15 cellular contexts compared by ENCODE assay signal in the genomic region with DNA sequence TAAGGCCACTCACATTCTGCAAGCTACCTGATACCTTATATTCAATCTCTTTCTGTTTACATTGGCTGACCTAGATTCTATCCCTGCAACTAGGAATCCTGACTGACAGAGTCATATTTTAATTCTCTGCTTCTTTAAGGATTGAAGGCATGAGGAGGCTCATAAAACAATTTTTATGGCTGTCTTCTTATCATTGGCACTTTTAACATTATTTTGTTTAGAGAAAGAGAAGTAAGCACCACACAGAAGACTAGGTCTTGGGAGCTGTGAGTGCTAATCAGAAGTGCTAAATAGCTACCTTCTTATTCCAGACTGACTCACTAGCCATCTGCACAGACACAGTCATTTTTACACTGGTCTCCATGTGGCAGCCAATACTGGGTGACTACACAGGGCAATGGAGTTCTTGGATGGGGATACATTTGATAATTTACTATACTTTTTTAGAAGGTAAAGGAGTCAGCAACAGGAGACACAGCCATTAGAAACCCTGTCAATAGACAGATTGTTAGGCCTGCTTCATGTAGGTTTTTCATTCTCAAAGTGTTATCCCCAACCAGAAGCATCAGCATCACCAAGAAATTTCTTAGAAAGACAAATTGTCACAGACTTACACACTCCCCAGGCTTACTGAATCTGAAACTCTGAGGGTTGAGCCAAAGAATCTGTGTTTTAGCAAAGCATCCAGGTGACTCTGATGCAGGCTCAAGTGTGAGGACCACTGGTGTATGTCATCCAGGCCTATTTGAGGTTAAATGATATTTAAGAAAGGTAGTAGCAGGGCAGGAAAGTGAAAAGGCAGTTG.
DNase-seq lines count a peak whose midpoint lies in the region; ATAC-seq and TF ChIP-seq lines count a peak whose summit lies in the region.
"Had no signal": no experiment of that assay in that cellular context is flagged by ENCODE, and none has a peak within 500 bp of the region (broad histone marks: within the 10 kb centered on the region; RNA-seq: fewer than 3 reads in every experiment).

No MANE protein-coding gene starts in this region.

- DNase-seq in activated CD4-positive, alpha-beta T cell treated with anti-CD3 and anti-CD28 coated beads, Interleukin-2, amount 10 ng/mL, durations not matched to agents 7 days and 5 days, result no peak
- no peak for DNase-seq in activated CD4-positive, alpha-beta T cell treated with anti-CD3 and anti-CD28 coated beads for 4 hours
- DNase-seq in LHCN-M2 (ENCODE audit: low read depth) (peak; percentile 27), renal cortical epithelial cell (ENCODE audit: low read depth) (peak; percentile 23), esophagus squamous epithelium (lab: John Stamatoyannopoulos, UW) (no peak)
- DNase-seq in activated naive CD8-positive, alpha-beta T cell treated with anti-CD3 and anti-CD28 coated beads, Interleukin-2, amount 10 ng/mL, durations not matched to agents 7 days and 5 days, result no peak
- DNase-seq: activated effector memory CD4-positive, alpha-beta T cell treated with Interleukin-2 at 50 U/mL for 16 hours; caudate nucleus; DMS153; NCI-H1436 treated with DMSO at 0.1 percent for 48 hours; Right ventricle myocardium superior had no signal

- no peaks in the 10 kb centered on the region for H3K27me3 Mint-ChIP-seq in activated CD4-positive, alpha-beta T cell treated with anti-CD3 and anti-CD28 coated beads, Interleukin-2, amount 10 ng/mL, durations not matched to agents 7 days and 5 days
- no peaks in the 10 kb centered on the region for H3K27me3 Mint-ChIP-seq in activated naive CD8-positive, alpha-beta T cell treated with anti-CD3 and anti-CD28 coated beads, Interleukin-2, amount 10 ng/mL, durations not matched to agents 7 days and 5 days
- H3K27me3 Mint-ChIP-seq: memory B cell had no signal

- TF ChIP-seq CTCF in esophagus squamous epithelium (IDR thresholded peaks at IDR 0.05), result no peak

- no peak overlapping the region for H3K4me3 Mint-ChIP-seq in activated CD4-positive, alpha-beta T cell treated with anti-CD3 and anti-CD28 coated beads, Interleukin-2, amount 10 ng/mL, durations not matched to agents 7 days and 5 days
- no peak overlapping the region for H3K4me3 Mint-ChIP-seq in activated naive CD8-positive, alpha-beta T cell treated with anti-CD3 and anti-CD28 coated beads, Interleukin-2, amount 10 ng/mL, durations not matched to agents 7 days and 5 days
- H3K4me3 Mint-ChIP-seq: memory B cell had no signal

- TF ChIP-seq POLR2A in esophagus squamous epithelium (IDR thresholded peaks at IDR 0.05), result no peak

- ATAC-seq in activated naive CD8-positive, alpha-beta T cell treated with anti-CD3 and anti-CD28 coated beads, Interleukin-2, amount 10 ng/mL, durations not matched to agents 7 days and 5 days (ENCODE audit: low read depth), result peak; percentile 75
- ATAC-seq in HG02970 (IDR thresholded peaks at IDR 0.05; ENCODE audit: low FRiP score, unreplicated experiment), result no peak
- no peak for ATAC-seq in HG03439 (IDR thresholded peaks at IDR 0.05; ENCODE audit: unreplicated experiment)

- POLR2A ChIA-PET in activated CD4-positive, alpha-beta T cell treated with anti-CD3 and anti-CD28 coated beads, Interleukin-2, amount 10 ng/mL, durations not matched to agents 7 days and 5 days (lab: Charles Lee), result no interaction called here
- POLR2A ChIA-PET in activated naive CD8-positive, alpha-beta T cell treated with anti-CD3 and anti-CD28 coated beads, Interleukin-2, amount 10 ng/mL, durations not matched to agents 7 days and 5 days (lab: Charles Lee), result no interaction called here

- H3K27me3 ChIP-seq in esophagus squamous epithelium, result no peaks in the 10 kb centered on the region

- CTCF ChIA-PET in activated CD4-positive, alpha-beta T cell treated with anti-CD3 and anti-CD28 coated beads, Interleukin-2, amount 10 ng/mL, durations not matched to agents 7 days and 5 days (lab: Charles Lee), result no interaction called here

- peaks cover 0 to 14% (median 5%) of the 10 kb centered on the region in 3 donors for H3K4me1 ChIP-seq in esophagus squamous epithelium

- H3K36me3 Mint-ChIP-seq in activated CD4-positive, alpha-beta T cell treated with anti-CD3 and anti-CD28 coated beads, Interleukin-2, amount 10 ng/mL, durations not matched to agents 7 days and 5 days (ENCODE audit: low read depth), result peaks cover 2% of the 10 kb centered on the region
- peaks cover 7% of the 10 kb centered on the region for H3K36me3 Mint-ChIP-seq in activated naive CD8-positive, alpha-beta T cell treated with anti-CD3 and anti-CD28 coated beads, Interleukin-2, amount 10 ng/mL, durations not matched to agents 7 days and 5 days
- H3K36me3 Mint-ChIP-seq: memory B cell had no signal

- no peak overlapping the region for H3K4me3 ChIP-seq in esophagus squamous epithelium

- H3K27ac ChIP-seq in esophagus squamous epithelium, result no peak overlapping the region
- H3K27ac ChIP-seq: epithelial cell of prostate had no signal

- no peaks in the 10 kb centered on the region for H3K36me3 ChIP-seq in esophagus squamous epithelium

- intact Hi-C loops in esophagus squamous epithelium (cut with DNase I), result no loop called here

- peak overlapping the region; percentile 62 for H3K27ac Mint-ChIP-seq in activated CD4-positive, alpha-beta T cell treated with anti-CD3 and anti-CD28 coated beads, Interleukin-2, amount 10 ng/mL, durations not matched to agents 7 days and 5 days
- H3K27ac Mint-ChIP-seq in activated naive CD8-positive, alpha-beta T cell treated with anti-CD3 and anti-CD28 coated beads, Interleukin-2, amount 10 ng/mL, durations not matched to agents 7 days and 5 days, result no peak overlapping the region
- H3K27ac Mint-ChIP-seq: memory B cell had no signal

- no peaks in the 10 kb centered on the region for H3K9me3 ChIP-seq in esophagus squamous epithelium

- peaks cover 5% of the 10 kb centered on the region for H3K9me3 Mint-ChIP-seq in activated CD4-positive, alpha-beta T cell treated with anti-CD3 and anti-CD28 coated beads, Interleukin-2, amount 10 ng/mL, durations not matched to agents 7 days and 5 days
- H3K9me3 Mint-ChIP-seq in activated naive CD8-positive, alpha-beta T cell treated with anti-CD3 and anti-CD28 coated beads, Interleukin-2, amount 10 ng/mL, durations not matched to agents 7 days and 5 days, result peaks cover 1% of the 10 kb centered on the region
- H3K9me3 Mint-ChIP-seq: memory B cell had no signal

- H3K4me1 Mint-ChIP-seq in activated CD4-positive, alpha-beta T cell treated with anti-CD3 and anti-CD28 coated beads, Interleukin-2, amount 10 ng/mL, durations not matched to agents 7 days and 5 days, result peaks cover 34% of the 10 kb centered on the region
- peaks cover 12% of the 10 kb centered on the region for H3K4me1 Mint-ChIP-seq in activated naive CD8-positive, alpha-beta T cell treated with anti-CD3 and anti-CD28 coated beads, Interleukin-2, amount 10 ng/mL, durations not matched to agents 7 days and 5 days
- H3K4me1 Mint-ChIP-seq: memory B cell had no signal

Comparison
In these comparisons a context has a peak if more than half of its experiments do, and no peak if none do; other contexts are left out.
1. DNase-seq: peak in LHCN-M2 (single experiment) and renal cortical epithelial cell (single experiment); none in activated CD4-positive, alpha-beta T cell treated with anti-CD3 and anti-CD28 coated beads, Interleukin-2, amount 10 ng/mL, durations not matched to agents 7 days and 5 days (single experiment), activated CD4-positive, alpha-beta T cell treated with anti-CD3 and anti-CD28 coated beads for 4 hours (0 of 2), activated naive CD8-positive, alpha-beta T cell treated with anti-CD3 and anti-CD28 coated beads, Interleukin-2, amount 10 ng/mL, durations not matched to agents 7 days and 5 days (single experiment) and esophagus squamous epithelium (single experiment).